In the genomic region with DNA sequence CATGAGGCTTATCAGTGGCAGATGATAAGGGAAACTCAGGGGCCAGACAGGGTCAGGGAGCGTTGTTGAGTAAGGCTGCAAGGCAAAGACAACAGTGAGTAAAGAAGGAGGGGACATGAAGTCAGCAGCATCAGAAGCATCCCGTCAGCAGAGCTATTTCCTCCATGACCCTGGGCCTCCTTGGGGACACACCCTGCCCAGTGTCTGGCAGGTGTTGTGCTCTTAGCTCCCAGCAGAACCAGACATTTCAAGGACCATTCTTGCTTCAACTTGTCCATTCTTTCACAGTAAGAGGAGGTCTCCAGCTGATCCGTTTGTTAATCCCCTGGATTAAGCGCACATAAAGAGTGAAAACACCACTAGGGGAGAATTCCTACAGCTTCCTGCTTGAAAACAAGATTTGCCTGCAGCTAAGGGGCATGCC, we compare ENCODE assay signal across 30 cellular contexts.
DNase-seq lines count a peak whose midpoint lies in the region; ATAC-seq, FAIRE-seq and TF ChIP-seq lines count a peak whose summit lies in the region.
"Had no signal": no experiment of that assay in that cellular context is flagged by ENCODE, and none has a peak within 500 bp of the region (broad histone marks: within the 10 kb centered on the region; RNA-seq: fewer than 3 reads in every experiment).

No MANE protein-coding gene starts in this region.

- no peak overlapping the region for H3K23ac ChIP-seq in H1 (ENCODE audit: insufficient read length)

- H2BK12ac ChIP-seq in H1 (ENCODE audit: low read depth, low read length): no peak overlapping the region

- no peak overlapping the region for H4K5ac ChIP-seq in H1 (ENCODE audit: insufficient read length, low read depth, low read length)

- TF ChIP-seq POLR2A in H1 (IDR thresholded peaks at IDR 0.05; ENCODE audit: control extremely low read depth in 1 of 2, low read depth in 2 of 2, low read length in 2 of 2) (no peak), sigmoid colon (IDR thresholded peaks at IDR 0.05) (no peak)

- H3K4ac ChIP-seq in H1 (replicated peaks; ENCODE audit: insufficient read length, low read depth, low read length): no peak overlapping the region

- no peak overlapping the region for H3K18ac ChIP-seq in H1 (ENCODE audit: extremely low read depth, low read length)

- no peak overlapping the region for H2AK5ac ChIP-seq in H1 (ENCODE audit: low read depth, low read length)

- H3K36me3 Mint-ChIP-seq in Caco-2 (ENCODE audit: insufficient read depth, unreplicated experiment): no peaks in the 10 kb centered on the region

- no peak for TF ChIP-seq CTCF in Caco-2 (IDR thresholded peaks at IDR 0.05; ENCODE audit: insufficient read depth in 1 of 2, low read depth in 1 of 2, low read length in 1 of 2, severe bottlenecking in 1 of 2, unreplicated experiment in 1 of 2)
- TF ChIP-seq CTCF in H1 (IDR thresholded peaks at IDR 0.05; ENCODE audit: control extremely low read depth in 1 of 3, insufficient read depth in 1 of 3, low read depth in 1 of 3, low read length in 3 of 3): no peak
- no peak for TF ChIP-seq CTCF in sigmoid colon (IDR thresholded peaks at IDR 0.05)

- 78% methylated on average over 4 of the region's 4 CpGs; no CpG with 5 or more reads in 1 of the 2 experiments for WGBS in H1 (ENCODE audit: extremely low coverage in 1 of 2, insufficient coverage in 1 of 2, insufficient read length in 1 of 2, insufficient replicate concordance in 2 of 2, low coverage in 1 of 2, low lambda C conversion rate in 2 of 2, missing lambda C conversion rate in 1 of 2), 2 experiments
- WGBS in sigmoid colon, 2 donors: 33 to 46% methylated on average over 4 of the region's 4 CpGs

- CTCF ChIA-PET in Caco-2 (lab: Charles Lee) (no interaction called here), H1 (lab: Charles Lee; ENCODE audit: partially characterized antibody) (no interaction called here)

- H2BK120ac ChIP-seq in H1 (replicated peaks; ENCODE audit: low read depth, low read length): no peak overlapping the region

- no peak overlapping the region for H3K9ac ChIP-seq in H1 (replicated peaks in 1 of 4; ENCODE audit: extremely low read depth in 1 of 4, low read depth in 3 of 4, low read length in 3 of 4)

- TF ChIP-seq EP300 in H1 (IDR thresholded peaks at IDR 0.05; ENCODE audit: borderline replicate concordance in 1 of 2, low read depth in 2 of 2, low read length in 2 of 2) (no peak), sigmoid colon (IDR thresholded peaks at IDR 0.05) (no peak)

- no peak overlapping the region for H3K14ac ChIP-seq in H1 (ENCODE audit: insufficient read length)

- H3K9me3 ChIP-seq in Caco-2: no peaks in the 10 kb centered on the region
- H3K9me3 ChIP-seq in H1 (ENCODE audit: insufficient read depth in 2 of 2, low read depth in 1 of 2, low read length in 1 of 2): peaks cover 7 to 8% of the 10 kb centered on the region in 2 experiments; a peak in 3 of 4 replicates
- H3K9me3 ChIP-seq in sigmoid colon: no peaks in the 10 kb centered on the region
- H3K9me3 ChIP-seq: BE2C had no signal

- H3K27ac ChIP-seq in H1 (ENCODE audit: low read depth, low read length) (peak overlapping the region; percentile 15; the same call in 1 of the 2 replicates), sigmoid colon (no peak overlapping the region)
- H3K27ac ChIP-seq: HL-60 had no signal

- FAIRE-seq in H1 (lab: Jason Lieb, UNC): no peak
- FAIRE-seq: GM12891, RCC 7860, urothelium cell line had no signal

- H3K4me1 Mint-ChIP-seq in Caco-2 (ENCODE audit: low read depth, unreplicated experiment): peaks cover 10% of the 10 kb centered on the region
- H3K4me1 Mint-ChIP-seq: activated CD4-positive, alpha-beta T cell treated with anti-CD3 and anti-CD28 coated beads, Interleukin-2, amount 10 ng/mL, durations not matched to agents 24 days and 14 days had no signal

- no peak overlapping the region for H2BK15ac ChIP-seq in H1 (ENCODE audit: low read length)

- H3K56ac ChIP-seq in H1 (replicated peaks; ENCODE audit: insufficient read length, low read depth, low read length): no peak overlapping the region

- H3K4me1 ChIP-seq in Caco-2 (no peaks in the 10 kb centered on the region), H1 (replicated peaks in 1 of 4; ENCODE audit: control insufficient read depth in 3 of 4, insufficient read depth in 4 of 4, low read length in 3 of 4) (no peaks in the 10 kb centered on the region), sigmoid colon (no peaks in the 10 kb centered on the region)
- H3K4me1 ChIP-seq: BE2C had no signal

- ATAC-seq in sciatic nerve (no peak), HG03439 (IDR thresholded peaks at IDR 0.05; ENCODE audit: unreplicated experiment) (no peak)
- ATAC-seq: HCT116, left colon had no signal

- H3K27me3 Mint-ChIP-seq in Caco-2 (ENCODE audit: insufficient read depth, unreplicated experiment): peaks cover 5% of the 10 kb centered on the region
- H3K27me3 Mint-ChIP-seq: activated CD4-positive, alpha-beta T cell treated with anti-CD3 and anti-CD28 coated beads, Interleukin-2, amount 10 ng/mL, durations not matched to agents 24 days and 14 days had no signal

- H4K20me1 ChIP-seq in H1 (replicated peaks in 1 of 2; ENCODE audit: control insufficient read depth in 1 of 2, insufficient read depth in 2 of 2, low read length in 2 of 2): no peaks in the 10 kb centered on the region

- BruUV-seq in Caco-2 (replicated peaks; lab: Mats Ljungman, UMichigan): no TSS peak

- no peak overlapping the region for H3K4me3 Mint-ChIP-seq in Caco-2 (ENCODE audit: unreplicated experiment)
- H3K4me3 Mint-ChIP-seq: activated CD4-positive, alpha-beta T cell treated with anti-CD3 and anti-CD28 coated beads, Interleukin-2, amount 10 ng/mL, durations not matched to agents 24 days and 14 days; T-helper 1 cell treated with Interleukin-12 subunit alpha and Interleukin-12 subunit beta and Interleukin-4 antibody, amounts not matched to agents 30 μg/mL and 1 μg/mL, for 36 hours had no signal

- H3K36me3 ChIP-seq in Caco-2 (ENCODE audit: control insufficient read depth, insufficient read depth, low read length) (no peaks in the 10 kb centered on the region), H1 (ENCODE audit: control insufficient read depth in 2 of 4, insufficient read depth in 4 of 4, low read length in 3 of 4) (no peaks in the 10 kb centered on the region; a peak in 1 of 8 replicates), sigmoid colon (no peaks in the 10 kb centered on the region)
- H3K36me3 ChIP-seq: BE2C had no signal

- no peak overlapping the region for H3K4me2 ChIP-seq in H1 (ENCODE audit: insufficient read depth in 1 of 2, low read depth in 2 of 2, low read length in 2 of 2)
- H3K4me2 ChIP-seq: smooth muscle cell had no signal

- H3K4me3 ChIP-seq in Caco-2 (ENCODE audit: low read depth, low read length): no peak overlapping the region
- H3K4me3 ChIP-seq in H1 (ENCODE audit: extremely low read depth in 1 of 4, insufficient read depth in 2 of 4, low read depth in 3 of 4, low read length in 4 of 4): no peak overlapping the region
- no peak overlapping the region for H3K4me3 ChIP-seq in sigmoid colon
- H3K4me3 ChIP-seq: smooth muscle cell had no signal

- no peaks in the 10 kb centered on the region for H3K23me2 ChIP-seq in H1 (ENCODE audit: low read depth, low read length)

- no peak overlapping the region for H4K91ac ChIP-seq in H1 (replicated peaks; ENCODE audit: insufficient read length, low read length)

- intact Hi-C loops in Caco-2 (cut with micrococcal nuclease; ENCODE audit: unreplicated experiment) (no loop called here), sciatic nerve (cut with DNase I) (no loop called here), sigmoid colon (cut with DNase I) (no loop called here)

- H3K79me2 ChIP-seq in H1 (ENCODE audit: control insufficient read depth in 1 of 2, insufficient read depth in 2 of 2, low read length in 2 of 2): no peaks in the 10 kb centered on the region

- no peak overlapping the region for H2AFZ ChIP-seq in H1 (ENCODE audit: low read length)

- H3K27me3 ChIP-seq in Caco-2 (replicated peaks; ENCODE audit: control insufficient read depth, insufficient read depth, low read length) (no peaks in the 10 kb centered on the region; the same call in 1 of the 2 replicates), H1 (replicated peaks in 1 of 4; ENCODE audit: control insufficient read depth in 3 of 4, extremely low read depth in 1 of 4, insufficient read depth in 3 of 4, low read length in 3 of 4) (no peaks in the 10 kb centered on the region), sigmoid colon (no peaks in the 10 kb centered on the region)
- H3K27me3 ChIP-seq: BE2C had no signal

- no peak overlapping the region for H3K27ac Mint-ChIP-seq in Caco-2 (ENCODE audit: unreplicated experiment)
- H3K27ac Mint-ChIP-seq: activated CD4-positive, alpha-beta T cell treated with anti-CD3 and anti-CD28 coated beads, Interleukin-2, amount 10 ng/mL, durations not matched to agents 24 days and 14 days; T-helper 1 cell treated with Interleukin-12 subunit alpha and Interleukin-12 subunit beta and Interleukin-4 antibody, amounts not matched to agents 30 μg/mL and 1 μg/mL, for 36 hours had no signal

- DNase-seq in Caco-2 (peak; percentile 16 to 46), NCI-H524 treated with DMSO at 0.1 percent for 48 hours (lab: John Stamatoyannopoulos, UW) (peak; percentile 60), H1 (ENCODE audit: low read depth in 1 of 2, low spot score in 2 of 2) (no peak), mucosa of gallbladder (ENCODE audit: low spot score) (peak; percentile 11), cerebellar cortex (ENCODE audit: low spot score) (no peak), sciatic nerve (ENCODE audit: low spot score) (no peak), sigmoid colon (no peak)
- DNase-seq: activated CD4-positive, alpha-beta T cell treated with anti-CD3 and anti-CD28 coated beads, Interleukin-2, amount 10 ng/mL, durations not matched to agents 24 days and 14 days; activated naive CD4-positive, alpha-beta T cell; activated T-cell treated with anti-CD3 and anti-CD28 coated beads, Interleukin-2, amount 50 U/mL, for 48 hours; BE2C; cortex of kidney; DMS79 treated with DMSO at 0.1 percent for 48 hours; glutamatergic neuron; left colon; NCI-H1417; NCI-H2081; NCI-H446 treated with DMSO at 0.1 percent for 48 hours; NK-92 treated with Interleukin-12 subunit alpha and Interleukin-12 subunit beta, amount 100 ng/mL, for 24 hours; nucleus accumbens; stimulated activated CD4-positive, alpha-beta T cell treated with anti-CD3 and anti-CD28 coated beads, Interleukin-2, amount 100 ng/mL, for 24 hours; substantia nigra had no signal

- POLR2A ChIA-PET in Caco-2 (lab: Charles Lee) (no interaction called here), H1 (lab: Charles Lee; ENCODE audit: partially characterized antibody) (no interaction called here)

- no peaks in the 10 kb centered on the region for H3K79me1 ChIP-seq in H1 (ENCODE audit: low read depth, low read length)

- H4K8ac ChIP-seq in H1 (ENCODE audit: extremely low read depth, insufficient read depth, low read length): no peak overlapping the region

- H2BK5ac ChIP-seq in H1 (ENCODE audit: low read depth, low read length): no peak overlapping the region

- TF ChIP-seq RAD21 in H1 (IDR thresholded peaks at IDR 0.05 in 1 of 2, conservative IDR thresholded peaks at IDR 0.05 in 1 of 2; ENCODE audit: low read depth in 2 of 2, low read length in 2 of 2): no peak

- peaks cover 2% of the 10 kb centered on the region for H3K9me3 Mint-ChIP-seq in Caco-2 (ENCODE audit: unreplicated experiment)
- H3K9me3 Mint-ChIP-seq: activated CD4-positive, alpha-beta T cell treated with anti-CD3 and anti-CD28 coated beads, Interleukin-2, amount 10 ng/mL, durations not matched to agents 24 days and 14 days; T-helper 1 cell treated with Interleukin-12 subunit alpha and Interleukin-12 subunit beta and Interleukin-4 antibody, amounts not matched to agents 30 μg/mL and 1 μg/mL, for 36 hours had no signal

- no peak overlapping the region for H2BK20ac ChIP-seq in H1 (ENCODE audit: low read length)

Comparison
In these comparisons a context has a peak if more than half of its experiments do, and no peak if none do; other contexts are left out.
1. DNase-seq: peak in Caco-2 (2 of 2), NCI-H524 treated with DMSO at 0.1 percent for 48 hours (single experiment) and mucosa of gallbladder (single experiment); none in H1 (0 of 2), cerebellar cortex (single experiment), sciatic nerve (single experiment) and sigmoid colon (single experiment).